Comparison of ENCODE assay signal across 2 cellular contexts in the genomic region with DNA sequence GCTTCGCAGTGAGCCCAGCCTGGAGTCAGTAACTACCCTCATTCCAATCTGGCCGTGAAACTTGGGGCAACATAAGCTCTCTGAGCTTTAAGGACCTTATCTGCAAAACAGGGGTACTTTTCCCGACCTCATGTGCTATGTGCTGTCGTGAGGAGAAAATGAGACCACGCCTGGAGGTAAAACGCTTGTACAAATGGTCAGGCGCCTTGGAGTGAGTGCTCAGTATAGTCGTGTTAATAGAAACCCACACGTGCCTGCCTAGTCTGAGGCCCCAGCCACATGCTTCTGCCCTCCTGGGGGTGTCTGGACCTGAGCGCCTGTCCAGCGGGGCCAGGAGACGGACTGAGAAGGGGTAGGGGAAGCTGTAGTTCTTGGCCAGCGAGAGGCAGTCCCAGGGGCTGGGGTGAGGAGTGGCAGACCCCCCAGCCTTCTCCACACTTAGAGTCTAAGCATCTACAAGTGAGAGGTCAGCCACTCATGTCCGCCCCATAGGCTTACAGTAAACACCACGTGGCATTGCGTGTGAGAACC.
A peak's percentile ranks its signal among the peaks of the same experiment; 100 is the strongest.
TF ChIP-seq lines count a peak whose summit lies in the region.

No MANE protein-coding gene starts in this region.

TF ChIP-seq in HepG2, 621 proteins besides CTCF, POLR2A, EP300 and RAD21:
- TF ChIP-seq PHF21A (CRISPR knock-in tag; IDR thresholded peaks at IDR 0.05), result no peak
- peak; percentile 1 for TF ChIP-seq HNRNPLL (IDR thresholded peaks at IDR 0.05; ENCODE audit: low read depth, low read length, poor library complexity, severe bottlenecking)
- no peak for TF ChIP-seq ZNF468 (CRISPR knock-in tag; IDR thresholded peaks at IDR 0.05)
- no peak for TF ChIP-seq ZNF552 (CRISPR knock-in tag; IDR thresholded peaks at IDR 0.05; ENCODE audit: borderline replicate concordance)
- 0 out of 2 replicates have a peak, but pooled peaks have one; percentile 6 for TF ChIP-seq ZMYM4 (CRISPR knock-in tag; IDR thresholded peaks at IDR 0.05)
- TF ChIP-seq, protein P1, sequence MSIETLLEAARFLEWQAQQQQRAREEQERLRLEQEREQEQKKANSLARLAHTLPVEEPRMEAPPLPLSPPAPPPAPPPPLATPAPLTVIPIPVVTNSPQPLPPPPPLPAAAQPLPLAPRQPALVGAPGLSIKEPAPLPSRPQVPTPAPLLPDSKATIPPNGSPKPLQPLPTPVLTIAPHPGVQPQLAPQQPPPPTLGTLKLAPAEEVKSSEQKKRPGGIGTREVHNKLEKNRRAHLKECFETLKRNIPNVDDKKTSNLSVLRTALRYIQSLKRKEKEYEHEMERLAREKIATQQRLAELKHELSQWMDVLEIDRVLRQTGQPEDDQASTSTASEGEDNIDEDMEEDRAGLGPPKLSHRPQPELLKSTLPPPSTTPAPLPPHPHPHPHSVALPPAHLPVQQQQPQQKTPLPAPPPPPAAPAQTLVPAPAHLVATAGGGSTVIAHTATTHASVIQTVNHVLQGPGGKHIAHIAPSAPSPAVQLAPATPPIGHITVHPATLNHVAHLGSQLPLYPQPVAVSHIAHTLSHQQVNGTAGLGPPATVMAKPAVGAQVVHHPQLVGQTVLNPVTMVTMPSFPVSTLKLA (IDR thresholded peaks at IDR 0.05), result peak; percentile 28; the same call in 1 of the 2 replicates
- TF ChIP-seq, protein P2, sequence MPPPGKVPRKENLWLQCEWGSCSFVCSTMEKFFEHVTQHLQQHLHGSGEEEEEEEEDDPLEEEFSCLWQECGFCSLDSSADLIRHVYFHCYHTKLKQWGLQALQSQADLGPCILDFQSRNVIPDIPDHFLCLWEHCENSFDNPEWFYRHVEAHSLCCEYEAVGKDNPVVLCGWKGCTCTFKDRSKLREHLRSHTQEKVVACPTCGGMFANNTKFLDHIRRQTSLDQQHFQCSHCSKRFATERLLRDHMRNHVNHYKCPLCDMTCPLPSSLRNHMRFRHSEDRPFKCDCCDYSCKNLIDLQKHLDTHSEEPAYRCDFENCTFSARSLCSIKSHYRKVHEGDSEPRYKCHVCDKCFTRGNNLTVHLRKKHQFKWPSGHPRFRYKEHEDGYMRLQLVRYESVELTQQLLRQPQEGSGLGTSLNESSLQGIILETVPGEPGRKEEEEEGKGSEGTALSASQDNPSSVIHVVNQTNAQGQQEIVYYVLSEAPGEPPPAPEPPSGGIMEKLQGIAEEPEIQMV (CRISPR knock-in tag; IDR thresholded peaks at IDR 0.05; ENCODE audit: low read depth), result no peak
- TF ChIP-seq ZNF224 (CRISPR knock-in tag; IDR thresholded peaks at IDR 0.05), result 0 out of 2 replicates have a peak, but pooled peaks have one; percentile 18
- TF ChIP-seq ZNF709 (CRISPR knock-in tag; IDR thresholded peaks at IDR 0.05), result 0 out of 2 replicates have a peak, but pooled peaks have one; percentile 3
- no peak for TF ChIP-seq ZNF496 (CRISPR knock-in tag; IDR thresholded peaks at IDR 0.05; ENCODE audit: insufficient replicate concordance)
- no peak for TF ChIP-seq ATRX (CRISPR knock-in tag; IDR thresholded peaks at IDR 0.05; ENCODE audit: borderline replicate concordance)
- TF ChIP-seq SYNCRIP (IDR thresholded peaks at IDR 0.05; ENCODE audit: insufficient read depth, low read depth, low read length), result no peak
- no peak for TF ChIP-seq ZNF121 (CRISPR knock-in tag; IDR thresholded peaks at IDR 0.05)
- TF ChIP-seq, protein P3, sequence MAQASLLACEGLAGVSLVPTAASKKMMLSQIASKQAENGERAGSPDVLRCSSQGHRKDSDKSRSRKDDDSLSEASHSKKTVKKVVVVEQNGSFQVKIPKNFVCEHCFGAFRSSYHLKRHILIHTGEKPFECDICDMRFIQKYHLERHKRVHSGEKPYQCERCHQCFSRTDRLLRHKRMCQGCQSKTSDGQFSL (CRISPR knock-in tag; IDR thresholded peaks at IDR 0.05), result no peak
- TF ChIP-seq NFE2L1 (CRISPR knock-in tag; IDR thresholded peaks at IDR 0.05; ENCODE audit: borderline replicate concordance), result 0 out of 2 replicates have a peak, but pooled peaks have one; percentile 4
- no peak for TF ChIP-seq BCL6 (CRISPR knock-in tag; IDR thresholded peaks at IDR 0.05)

TF ChIP-seq in H1, 55 proteins besides CTCF, POLR2A, EP300 and RAD21:
- TF ChIP-seq PHF8 (conservative IDR thresholded peaks at IDR 0.05; ENCODE audit: low read depth, low read length) (no peak), POLR2AphosphoS5 (IDR thresholded peaks at IDR 0.05; ENCODE audit: low read depth, low read length) (no peak), E2F6 (IDR thresholded peaks at IDR 0.05) (0 out of 2 replicates have a peak, but pooled peaks have one; percentile 17), ASH2L (IDR thresholded peaks at IDR 0.05; ENCODE audit: low read length) (no peak), CBX5 (IDR thresholded peaks at IDR 0.05; ENCODE audit: low read depth, low read length) (no peak), TAF7 (optimal IDR thresholded peaks at IDR 0.05; ENCODE audit: borderline replicate concordance, low read depth, low read length) (no peak), SIN3A (conservative IDR thresholded peaks at IDR 0.05 in 1 of 2, IDR thresholded peaks at IDR 0.05 in 1 of 2; ENCODE audit: low read depth in 1 of 2, low read length in 2 of 2) (no peak), BCL11A (IDR thresholded peaks at IDR 0.05; ENCODE audit: low read depth in 2 of 2, low read length in 2 of 2) (no peak)
